ENCODE assay signal across 8 cellular contexts in genomic region chr12:12813120-12814101, GRCh38. TPM values are rescaled to one million over a fixed set of nuclear protein-coding genes. Genes with fewer than 3 reads are reported as not detected.
DNase-seq lines count a peak whose midpoint lies in the region; ATAC-seq and TF ChIP-seq lines count a peak whose summit lies in the region.

Gene DDX47 (plus strand): TSS chr12:12813346. CDS start chr12:12813368, 22 bp downstream.

- peaks cover 1% of the 10 kb centered on the region for H3K27me3 Mint-ChIP-seq in GM23338 (ENCODE audit: insufficient read depth, low read depth, poor library complexity)
- no peaks in the 10 kb centered on the region for H3K27me3 Mint-ChIP-seq in neural crest cell (ENCODE audit: low read depth)

- H3K36me3 Mint-ChIP-seq in GM23338 (ENCODE audit: low read depth) (peaks cover 18% of the 10 kb centered on the region), neural crest cell (ENCODE audit: low read depth) (peaks cover 9% of the 10 kb centered on the region)

- H3K27ac ChIP-seq in GM23338 (ENCODE audit: low read depth) (peak within 1 kb of the TSS; percentile 75), stomach smooth muscle (ENCODE audit: low read length) (peak within 1 kb of the TSS; percentile 70)

- H3F3A ChIP-seq in GM23338 (replicated peaks; ENCODE audit: low read depth): no peaks in the 10 kb centered on the region

- peak; percentile 97 for ATAC-seq in GM23338

- H3K9me3 Mint-ChIP-seq in GM23338: no peaks in the 10 kb centered on the region
- no peaks in the 10 kb centered on the region for H3K9me3 Mint-ChIP-seq in neural crest cell

- H3K9me2 ChIP-seq in GM23338 (ENCODE audit: insufficient read depth): no peaks in the 10 kb centered on the region

- peaks cover 10% of the 10 kb centered on the region for H3K4me1 Mint-ChIP-seq in GM23338
- peaks cover 31% of the 10 kb centered on the region for H3K4me1 Mint-ChIP-seq in neural crest cell

- H3K4me3 Mint-ChIP-seq in GM23338 (peak within 1 kb of the TSS; percentile 96), neural crest cell (peak within 1 kb of the TSS; percentile 99)

- peak; percentile 77 to 85 for TF ChIP-seq CTCF in GM23338 (conservative IDR thresholded peaks at IDR 0.05; ENCODE audit: low read depth in 2 of 2)
- TF ChIP-seq CTCF in fibroblast of villous mesenchyme (IDR thresholded peaks at IDR 0.05; ENCODE audit: insufficient read depth, low read depth, low read length): peak; percentile 93
- TF ChIP-seq CTCF in neural crest cell (conservative IDR thresholded peaks at IDR 0.05): peak; percentile 99

- no peaks in the 10 kb centered on the region for H3K9me3 ChIP-seq in stomach smooth muscle (ENCODE audit: control insufficient read depth in 2 of 2, low read length in 2 of 2)

- peak within 1 kb of the TSS; percentile 93 for H2AFZ ChIP-seq in GM23338

- peaks cover 15% of the 10 kb centered on the region for H4K20me1 ChIP-seq in GM23338 (replicated peaks; ENCODE audit: insufficient read depth)

- H3K9ac ChIP-seq in stomach smooth muscle (ENCODE audit: low read length in 2 of 2): peak within 1 kb of the TSS; percentile 93 to 98

- peak within 1 kb of the TSS; percentile 91 for H3K4me3 ChIP-seq in GM23338
- H3K4me3 ChIP-seq in fibroblast of villous mesenchyme (ENCODE audit: low read depth, low read length): peak within 1 kb of the TSS; percentile 69
- peak within 1 kb of the TSS; percentile 97 to 100 for H3K4me3 ChIP-seq in stomach smooth muscle (ENCODE audit: low read length in 2 of 2)

- DNase-seq in ELF-1 (ENCODE audit: low read depth, low spot score): peak; percentile 97
- peak; percentile 97 for DNase-seq in GM23338 (ENCODE audit: low spot score)
- DNase-seq in LoVo (ENCODE audit: low spot score): peak; percentile 98
- peak; percentile 48 for DNase-seq in SHP77 treated with DMSO at 0.1 percent for 48 hours (lab: John Stamatoyannopoulos, UW)
- peak; percentile 99 for DNase-seq in activated effector memory CD4-positive, alpha-beta T cell treated with anti-CD3 and anti-CD28 coated beads, Interleukin-2, amount 50 U/mL, for 16 hours
- DNase-seq in fibroblast of villous mesenchyme (ENCODE audit: low read depth): peak; percentile 93
- DNase-seq in neural crest cell (ENCODE audit: low read depth, low spot score): peak; percentile 99

- H3K4me2 ChIP-seq in GM23338: peak within 1 kb of the TSS; percentile 87

- H3K27ac Mint-ChIP-seq in GM23338 (peak within 1 kb of the TSS; percentile 97), neural crest cell (ENCODE audit: unreplicated experiment) (peak within 1 kb of the TSS; percentile 97)

- H3K36me3 ChIP-seq in GM23338 (ENCODE audit: insufficient read depth) (peaks cover 6% of the 10 kb centered on the region; the same call in 1 of the 2 replicates), stomach smooth muscle (ENCODE audit: control insufficient read depth in 2 of 2, insufficient read depth in 2 of 2, low read length in 2 of 2) (peaks cover 0 to 4% of the 10 kb centered on the region in 2 donors)

- H3K27me3 ChIP-seq in GM23338 (ENCODE audit: insufficient read depth) (no peaks in the 10 kb centered on the region), stomach smooth muscle (ENCODE audit: control insufficient read depth in 1 of 2, insufficient read depth in 2 of 2, low read length in 2 of 2) (no peaks in the 10 kb centered on the region)

- peaks cover 6% of the 10 kb centered on the region for H3K4me1 ChIP-seq in GM23338 (ENCODE audit: insufficient read depth)
- H3K4me1 ChIP-seq in stomach smooth muscle (ENCODE audit: control insufficient read depth, insufficient read depth, low read length): peaks cover 7% of the 10 kb centered on the region

- peaks cover 52% of the 10 kb centered on the region for H3K79me2 ChIP-seq in GM23338 (replicated peaks; ENCODE audit: insufficient read depth)

TF ChIP-seq in GM23338, 12 proteins besides CTCF, POLR2A, EP300 and RAD21 (continues in another document):
- TF ChIP-seq ZNF462 (CRISPR knock-in tag; IDR thresholded peaks at IDR 0.05): no peak
- TF ChIP-seq NANOG (IDR thresholded peaks at IDR 0.05; ENCODE audit: borderline replicate concordance): no peak
- TF ChIP-seq EZH2phosphoT487 (IDR thresholded peaks at IDR 0.05; ENCODE audit: unreplicated experiment): no peak
- no peak for TF ChIP-seq STAT1 (IDR thresholded peaks at IDR 0.05; ENCODE audit: unreplicated experiment)
- peak; percentile 75 for TF ChIP-seq POLR2AphosphoS5 (IDR thresholded peaks at IDR 0.05; ENCODE audit: low read depth)
- no peak for TF ChIP-seq JUNB (IDR thresholded peaks at IDR 0.05; ENCODE audit: unreplicated experiment)
- TF ChIP-seq ZNF331 (CRISPR knock-in tag; IDR thresholded peaks at IDR 0.05; ENCODE audit: low read depth): no peak
- peak; percentile 97 for TF ChIP-seq ETS1 (IDR thresholded peaks at IDR 0.05)
- peak; percentile 79 for TF ChIP-seq CREB1 (CRISPR knock-in tag; IDR thresholded peaks at IDR 0.05; ENCODE audit: low read depth)
- no peak for TF ChIP-seq EZH2 (IDR thresholded peaks at IDR 0.05; ENCODE audit: low read depth, unreplicated experiment)

RNA-seq across cellular contexts. Expression of gene DDX47, which starts in this region (rescaled TPM):
- 90.8 and 98.0 TPM in 2 replicates for total RNA-seq in GM23338 (2014; rRNA removed; shearing (Covaris generic))
- 41.6 and 54.0 TPM in 2 replicates for polyA plus RNA-seq in GM23338 (2016; fragmentation: Nextera tagmentation; extraction: Ambion mirVana)
- 71.2 and 118 TPM in 2 replicates for total RNA-seq in fibroblast of villous mesenchyme
- 69.3 and 70.9 TPM in 2 replicates for total RNA-seq in neural crest cell

Comparison
In these comparisons a context has a peak if more than half of its experiments do, and no peak if none do; other contexts are left out.
1. Peak in every context shown above with its lines: DNase-seq, ATAC-seq, H3K4me3 ChIP-seq and H3K27ac ChIP-seq.
2. DNase-seq: peak in every context shown above with its lines; median percentile 99 in activated effector memory CD4-positive, alpha-beta T cell treated with anti-CD3 and anti-CD28 coated beads, Interleukin-2, amount 50 U/mL, for 16 hours; 99 in neural crest cell; 98 in LoVo; 97 in ELF-1; 97 in GM23338; 93 in fibroblast of villous mesenchyme; 48 in SHP77 treated with DMSO at 0.1 percent for 48 hours.